In the genomic region with DNA sequence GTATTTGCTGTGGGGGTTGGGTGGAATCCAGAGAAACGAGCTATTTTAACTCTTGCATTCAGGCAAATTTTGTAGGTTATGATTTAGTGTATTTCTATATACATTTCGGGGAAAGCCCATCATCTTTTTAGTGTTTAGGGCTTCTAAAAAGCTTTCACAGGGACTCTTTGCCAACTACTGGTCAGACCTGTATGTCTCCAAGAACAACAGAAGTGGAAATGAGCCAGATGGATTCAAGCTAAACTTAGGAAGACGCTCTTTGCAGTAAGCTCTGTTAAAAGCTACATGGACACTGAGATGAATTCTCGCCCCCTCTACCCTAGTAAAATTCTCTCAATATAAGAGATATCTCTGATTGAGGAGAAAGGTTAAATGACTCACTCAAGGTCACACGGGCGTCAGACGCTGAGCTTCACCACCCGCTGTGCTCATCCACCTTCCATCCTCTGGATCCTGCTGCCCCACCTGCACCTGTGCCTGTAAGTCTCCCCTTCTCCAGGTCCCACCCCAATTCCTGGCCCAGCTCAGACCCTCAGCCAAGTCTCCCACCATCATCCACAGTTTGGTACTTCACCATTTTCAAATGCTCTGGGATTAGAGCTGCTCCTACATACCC, we compare ENCODE assay signal across 22 cellular contexts.
A peak's percentile ranks its signal among the peaks of the same experiment; 100 is the strongest.
DNase-seq lines count a peak whose midpoint lies in the region; ATAC-seq and TF ChIP-seq lines count a peak whose summit lies in the region.
"Had no signal": no experiment of that assay in that cellular context is flagged by ENCODE, and none has a peak within 500 bp of the region (broad histone marks: within the 10 kb centered on the region; RNA-seq: fewer than 3 reads in every experiment).

No MANE protein-coding gene starts in this region.

- TF ChIP-seq CTCF in endothelial cell (IDR thresholded peaks at IDR 0.05; ENCODE audit: unreplicated experiment), result no peak
- no peak for TF ChIP-seq CTCF in neural crest cell (conservative IDR thresholded peaks at IDR 0.05)
- no peak for TF ChIP-seq CTCF in hepatocyte (IDR thresholded peaks at IDR 0.05; ENCODE audit: poor library complexity)

- H3K36me3 Mint-ChIP-seq in endothelial cell (ENCODE audit: low read depth, unreplicated experiment) (no peaks in the 10 kb centered on the region), neural crest cell (ENCODE audit: low read depth) (no peaks in the 10 kb centered on the region)

- H3K9me3 Mint-ChIP-seq in endothelial cell (ENCODE audit: unreplicated experiment) (no peaks in the 10 kb centered on the region), neural crest cell (no peaks in the 10 kb centered on the region)
- H3K9me3 Mint-ChIP-seq: activated T-helper 2 cell treated with anti-CD3 and anti-CD28 coated beads, Interferon-gamma antibody, Interleukin-2, Interleukin-4, amounts not matched to agents 10 μg/mL and 5 μg/mL and 100 μg/mL, durations not matched to agents 14 hours and 24 hours and 36 hours had no signal

- no peaks in the 10 kb centered on the region for H3K9me3 ChIP-seq in hepatocyte (ENCODE audit: low read depth)
- H3K9me3 ChIP-seq: gastrocnemius medialis, thoracic aorta had no signal

- no peaks in the 10 kb centered on the region for H4K20me1 ChIP-seq in hepatocyte (ENCODE audit: insufficient read depth, poor library complexity, severe bottlenecking)

- DNase-seq in COLO829 (ENCODE audit: low spot score), result peak; percentile 15
- DNase-seq in NCI-H69 (lab: John Stamatoyannopoulos, UW), result peak; percentile 33
- no peak for DNase-seq in endothelial cell (ENCODE audit: low spot score)
- DNase-seq in neural crest cell (ENCODE audit: low read depth, low spot score), result no peak
- DNase-seq in hepatocyte (ENCODE audit: low spot score), result no peak
- no peak for DNase-seq in cortex of kidney (lab: John Stamatoyannopoulos, UW)
- DNase-seq in putamen (ENCODE audit: low spot score), result no peak
- DNase-seq: amygdala, cerebellar nuclear complex, DMS 273 treated with DMSO at 0.1 percent for 48 hours, gastrocnemius medialis, KG1, NCI-H1417 treated with DMSO at 0.1 percent for 48 hours, NCI-H2171 treated with DMSO at 0.1 percent for 48 hours, small intestine had no signal

- no peak overlapping the region for H3K4me2 ChIP-seq in hepatocyte

- no peaks in the 10 kb centered on the region for H3K27me3 ChIP-seq in hepatocyte

- H3K4me1 Mint-ChIP-seq in endothelial cell (ENCODE audit: unreplicated experiment), result peaks cover 36% of the 10 kb centered on the region
- H3K4me1 Mint-ChIP-seq in neural crest cell, result peaks cover 48% of the 10 kb centered on the region
- H3K4me1 Mint-ChIP-seq: B cell had no signal

- H2AFZ ChIP-seq in hepatocyte, result no peak overlapping the region
- H2AFZ ChIP-seq: parathyroid adenoma had no signal

- no peaks in the 10 kb centered on the region for H3K9me2 ChIP-seq in hepatocyte (replicated peaks; ENCODE audit: insufficient read depth)

- peaks cover 5% of the 10 kb centered on the region for H3K27me3 Mint-ChIP-seq in endothelial cell (ENCODE audit: unreplicated experiment)
- H3K27me3 Mint-ChIP-seq in neural crest cell (ENCODE audit: low read depth), result no peaks in the 10 kb centered on the region

- no peak overlapping the region for H3K27ac ChIP-seq in hepatocyte
- H3K27ac ChIP-seq: gastrocnemius medialis, HL-60, parathyroid adenoma, thoracic aorta had no signal

- no peak overlapping the region for H3K4me3 ChIP-seq in hepatocyte
- H3K4me3 ChIP-seq: gastrocnemius medialis, thoracic aorta had no signal

- H3K79me2 ChIP-seq in hepatocyte, result no peaks in the 10 kb centered on the region
- H3K79me2 ChIP-seq: parathyroid adenoma had no signal

- no peak for ATAC-seq in HG03045 (IDR thresholded peaks at IDR 0.05; ENCODE audit: unreplicated experiment)
- ATAC-seq: gastrocnemius medialis, Right ventricle myocardium inferior had no signal

- WGBS in hepatocyte (ENCODE audit: low lambda C conversion rate, missing lambda C conversion rate), result 47% methylated on average over 8 of the region's 8 CpGs

- H3K36me3 ChIP-seq in hepatocyte (replicated peaks; ENCODE audit: insufficient read depth, low read depth), result no peaks in the 10 kb centered on the region
- H3K36me3 ChIP-seq: gastrocnemius medialis, thoracic aorta had no signal

- H3K4me3 Mint-ChIP-seq in endothelial cell (ENCODE audit: unreplicated experiment) (no peak overlapping the region), neural crest cell (peak overlapping the region; percentile 39)
- H3K4me3 Mint-ChIP-seq: B cell had no signal

- H3K27ac Mint-ChIP-seq in endothelial cell (ENCODE audit: unreplicated experiment) (peak overlapping the region; percentile 43), neural crest cell (ENCODE audit: unreplicated experiment) (peak overlapping the region; percentile 60)
- H3K27ac Mint-ChIP-seq: activated T-helper 2 cell treated with anti-CD3 and anti-CD28 coated beads, Interferon-gamma antibody, Interleukin-2, Interleukin-4, amounts not matched to agents 10 μg/mL and 5 μg/mL and 100 μg/mL, durations not matched to agents 14 hours and 24 hours and 36 hours; B cell had no signal

- peaks cover 12% of the 10 kb centered on the region for H3K4me1 ChIP-seq in hepatocyte (ENCODE audit: insufficient read depth)
- H3K4me1 ChIP-seq: gastrocnemius medialis, parathyroid adenoma had no signal

Comparison
In these comparisons a context has a peak if more than half of its experiments do, and no peak if none do; other contexts are left out.
1. DNase-seq: peak in COLO829 (single experiment) and NCI-H69 (single experiment); none in endothelial cell (single experiment), neural crest cell (single experiment), hepatocyte (single experiment), cortex of kidney (single experiment) and putamen (single experiment).